23 cellular contexts compared by ENCODE assay signal in the genomic region with DNA sequence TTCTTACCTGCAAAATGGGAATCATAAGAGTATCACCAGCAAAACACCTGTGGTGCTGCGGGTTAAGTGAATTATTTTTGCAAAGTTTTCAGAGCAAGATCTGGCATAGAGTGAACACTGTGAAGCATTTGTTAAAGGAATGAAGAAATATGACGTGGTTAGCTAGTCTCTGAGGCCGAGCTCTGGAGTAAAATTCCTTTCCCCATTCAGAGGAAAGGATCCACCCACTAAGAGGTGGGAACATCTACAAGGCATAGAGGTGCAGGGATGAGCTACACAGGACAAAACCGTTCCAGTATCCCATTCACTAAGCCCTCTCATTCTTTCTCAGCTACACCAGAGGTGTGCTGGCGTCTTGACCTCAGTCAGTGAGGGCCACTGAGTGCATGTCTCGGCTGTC. TPM values are rescaled to one million over a fixed set of nuclear protein-coding genes. Genes with fewer than 3 reads are reported as not detected.
DNase-seq lines count a peak whose midpoint lies in the region; FAIRE-seq and TF ChIP-seq lines count a peak whose summit lies in the region.
"Had no signal": no experiment of that assay in that cellular context is flagged by ENCODE, and none has a peak within 500 bp of the region (broad histone marks: within the 10 kb centered on the region; RNA-seq: fewer than 3 reads in every experiment).

No MANE protein-coding gene starts in this region.

- no peaks in the 10 kb centered on the region for H3K36me3 Mint-ChIP-seq in osteocyte (ENCODE audit: unreplicated experiment)

- peaks cover 60% of the 10 kb centered on the region for H3K36me3 ChIP-seq in BLaER1
- H3K36me3 ChIP-seq: HAP-1, MG63 had no signal

- peak overlapping the region; percentile 89 for H3K4me2 ChIP-seq in BLaER1

- H4K20me1 ChIP-seq in BLaER1 = peaks cover 46% of the 10 kb centered on the region

- peaks cover 34% of the 10 kb centered on the region for H3K9me3 ChIP-seq in BLaER1
- H3K9me3 ChIP-seq: MG63 had no signal

- H3K9ac ChIP-seq in BLaER1 = peak overlapping the region; percentile 74

- H3K9me3 Mint-ChIP-seq in osteocyte (ENCODE audit: unreplicated experiment) = peaks cover 3% of the 10 kb centered on the region

- H3K4me1 ChIP-seq in BLaER1 = peaks cover 86% of the 10 kb centered on the region
- H3K4me1 ChIP-seq: HAP-1 had no signal

- H3K4me1 Mint-ChIP-seq in osteocyte (ENCODE audit: unreplicated experiment) = no peaks in the 10 kb centered on the region

- no peaks in the 10 kb centered on the region for H3K27me3 ChIP-seq in BLaER1
- H3K27me3 ChIP-seq: MG63 had no signal

- 0 out of 2 replicates have a peak overlapping the region, but pooled peaks have one; percentile 21 for H3K4me3 ChIP-seq in BLaER1
- H3K4me3 ChIP-seq in epithelial cell of esophagus (ENCODE audit: low read length) = no peak overlapping the region
- H3K4me3 ChIP-seq: HAP-1, MG63 had no signal

- H3K27ac ChIP-seq in BLaER1 = peak overlapping the region; percentile 88

- FAIRE-seq in frontal cortex (lab: Jason Lieb, UNC) = no peak
- FAIRE-seq: G401.6, HTR-8/SVneo, RCC 7860 had no signal

- H3K4me3 Mint-ChIP-seq in osteocyte (ENCODE audit: unreplicated experiment) = no peak overlapping the region

- H3K27ac Mint-ChIP-seq in osteocyte (ENCODE audit: unreplicated experiment) = no peak overlapping the region

- DNase-seq in AG08395 (ENCODE audit: low spot score) (peak; percentile 15), epithelial cell of esophagus (ENCODE audit: low read depth) (peak; percentile 33), osteocyte (ENCODE audit: extremely low spot score, unreplicated experiment) (peak; percentile 48), frontal cortex (ENCODE audit: low spot score in 2 of 2) (no peak), GM03348 (ENCODE audit: low spot score) (no peak)
- DNase-seq in activated CD4-positive, alpha-beta T cell treated with anti-CD3 and anti-CD28 coated beads, Interleukin-2, amount 50 U/mL, for 1 hour = no peak
- DNase-seq: AML-193, DMS 273 treated with DMSO at 0.1 percent for 48 hours, DND-41, IMR-90, MG63, NCI-H1048, NCI-H1436 treated with DMSO at 0.1 percent for 48 hours, NCI-H2029 treated with DMSO at 0.1 percent for 48 hours, NCI-H2171 treated with DMSO at 0.1 percent for 48 hours had no signal

- H3K27me3 Mint-ChIP-seq in osteocyte (ENCODE audit: unreplicated experiment) = peaks cover 83% of the 10 kb centered on the region

- TF ChIP-seq CTCF in epithelial cell of esophagus (IDR thresholded peaks at IDR 0.05; ENCODE audit: insufficient read depth, low read depth, low read length, missing control alignments) = no peak
- no peak for TF ChIP-seq CTCF in osteocyte (IDR thresholded peaks at IDR 0.05)

RNA-seq across cellular contexts. Expression of a gene that starts 48.5 kb away (rescaled TPM):
- total RNA-seq in osteocyte (5.7 and 7.5 TPM in 2 replicates), frontal cortex (21.2 TPM)

RNA-seq across cellular contexts. Expression of a gene that starts 54.8 kb away (rescaled TPM):
- total RNA-seq in osteocyte (0.16 and 0.24 TPM in 2 replicates), frontal cortex (1.2 TPM)
- total RNA-seq: A673, NCI-H460, SK-MEL-5 had no signal

Comparison
In these comparisons a context has a peak if more than half of its experiments do, and no peak if none do; other contexts are left out.
1. DNase-seq: peak in AG08395 (single experiment), epithelial cell of esophagus (single experiment) and osteocyte (single experiment); none in frontal cortex (0 of 2), activated CD4-positive, alpha-beta T cell treated with anti-CD3 and anti-CD28 coated beads, Interleukin-2, amount 50 U/mL, for 1 hour (single experiment) and GM03348 (single experiment).